Comparison of ENCODE assay signal across 30 cellular contexts in the genomic region with DNA sequence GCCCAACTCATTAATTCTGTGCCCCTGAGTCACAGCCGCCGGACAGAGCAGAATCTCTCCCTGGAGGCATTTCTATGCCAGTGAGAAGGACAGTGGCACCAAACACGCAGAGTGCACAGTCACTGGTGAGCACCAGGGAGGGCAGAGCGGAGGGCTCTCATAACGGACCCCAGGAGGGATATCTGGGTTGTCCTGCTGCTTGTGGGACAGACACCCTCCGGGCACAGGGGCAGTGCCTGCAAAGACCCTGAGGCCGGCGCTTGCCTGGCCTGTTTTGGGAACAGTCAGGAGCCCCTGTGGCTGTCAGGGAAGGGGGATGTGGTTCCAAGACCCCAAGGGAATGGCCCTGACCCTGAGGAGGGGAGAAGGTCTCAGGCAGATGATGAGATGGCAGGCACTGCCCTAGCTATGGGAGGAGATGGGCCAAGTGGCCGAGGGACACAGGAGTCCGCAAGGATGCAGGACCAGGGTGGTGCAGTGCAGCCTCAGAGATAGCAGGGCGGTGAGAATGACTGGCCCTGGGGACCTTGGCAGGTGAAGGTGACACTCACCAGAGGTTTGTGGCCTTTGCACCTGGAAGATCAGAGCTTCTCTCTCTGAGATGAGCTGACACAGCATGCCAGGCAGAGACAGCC.
"Had no signal": no experiment of that assay in that cellular context is flagged by ENCODE, and none has a peak within 500 bp of the region (broad histone marks: within the 10 kb centered on the region; RNA-seq: fewer than 3 reads in every experiment).

No MANE protein-coding gene starts in this region.

- H3K9me3 ChIP-seq: adrenal gland, body of pancreas, esophagus muscularis mucosa, gastroesophageal sphincter had no signal

- H3K27ac Mint-ChIP-seq: activated CD4-positive, alpha-beta memory T cell treated with anti-CD3 and anti-CD28 coated beads for 36 hours; activated CD4-positive, alpha-beta T cell treated with anti-CD3 and anti-CD28 coated beads for 36 hours; activated CD4-positive, alpha-beta T cell treated with anti-CD3 and anti-CD28 coated beads, Interleukin-2, amount 10 ng/mL, durations not matched to agents 24 days and 14 days; activated CD8-positive, alpha-beta memory T cell treated with anti-CD3 and anti-CD28 coated beads, Interleukin-2, amount 10 ng/mL, durations not matched to agents 7 days and 5 days; activated CD8-positive, alpha-beta T cell treated with anti-CD3 and anti-CD28 coated beads, Interleukin-2, amount 10 ng/mL, durations not matched to agents 7 days and 5 days; activated naive CD4-positive, alpha-beta T cell treated with anti-CD3 and anti-CD28 coated beads for 36 hours; activated naive CD4-positive, alpha-beta T cell treated with anti-CD3 and anti-CD28 coated beads, Interleukin-2, amount 50 U/mL, for 24 hours; activated naive CD8-positive, alpha-beta T cell treated with anti-CD3 and anti-CD28 coated beads for 36 hours; activated naive CD8-positive, alpha-beta T cell treated with anti-CD3 and anti-CD28 coated beads, Interleukin-2, amount 50 U/mL, for 24 hours; activated T-helper 1 cell treated with anti-CD3 and anti-CD28 coated beads, Interleukin-12 subunit alpha, Interleukin-12 subunit beta, Interleukin-2, Interleukin-4 antibody, amounts not matched to agents 30 ng/mL and 10 ng/mL and 1 ng/mL, durations not matched to agents 14 hours and 24 hours and 36 hours; activated T-helper 2 cell treated with anti-CD3 and anti-CD28 coated beads, Interferon-gamma antibody, Interleukin-2, Interleukin-4, amounts not matched to agents 10 μg/mL and 5 μg/mL and 100 μg/mL, durations not matched to agents 14 hours and 24 hours and 36 hours; effector memory CD8-positive, alpha-beta T cell had no signal

- H3K27ac ChIP-seq: adrenal gland, body of pancreas, esophagus muscularis mucosa, gastroesophageal sphincter had no signal

- H3K36me3 Mint-ChIP-seq: activated CD4-positive, alpha-beta memory T cell treated with anti-CD3 and anti-CD28 coated beads for 36 hours; activated CD8-positive, alpha-beta memory T cell treated with anti-CD3 and anti-CD28 coated beads, Interleukin-2, amount 10 ng/mL, durations not matched to agents 7 days and 5 days; activated naive CD4-positive, alpha-beta T cell treated with anti-CD3 and anti-CD28 coated beads, Interleukin-2, amount 50 U/mL, for 24 hours; activated naive CD8-positive, alpha-beta T cell treated with anti-CD3 and anti-CD28 coated beads for 36 hours had no signal

- H3K4me1 Mint-ChIP-seq: activated CD4-positive, alpha-beta T cell treated with anti-CD3 and anti-CD28 coated beads for 36 hours; activated CD4-positive, alpha-beta T cell treated with anti-CD3 and anti-CD28 coated beads, Interleukin-2, amount 10 ng/mL, durations not matched to agents 24 days and 14 days; activated CD8-positive, alpha-beta memory T cell treated with anti-CD3 and anti-CD28 coated beads, Interleukin-2, amount 10 ng/mL, durations not matched to agents 7 days and 5 days; activated naive CD4-positive, alpha-beta T cell treated with anti-CD3 and anti-CD28 coated beads, Interleukin-2, amount 50 U/mL, for 24 hours; activated naive CD8-positive, alpha-beta T cell treated with anti-CD3 and anti-CD28 coated beads for 36 hours; activated naive CD8-positive, alpha-beta T cell treated with anti-CD3 and anti-CD28 coated beads, Interleukin-2, amount 50 U/mL, for 24 hours had no signal

- DNase-seq: activated CD4-positive, alpha-beta memory T cell treated with anti-CD3 and anti-CD28 coated beads for 36 hours; activated CD4-positive, alpha-beta T cell treated with anti-CD3 and anti-CD28 coated beads for 36 hours; activated CD4-positive, alpha-beta T cell treated with anti-CD3 and anti-CD28 coated beads, Interleukin-2, amount 10 ng/mL, durations not matched to agents 24 days and 14 days; activated CD4-positive, CD25-positive, alpha-beta regulatory T cell; activated CD4-positive, CD25-positive, alpha-beta regulatory T cell treated with anti-CD3 and anti-CD28 coated beads, Interleukin-2, amount 50 U/mL, for 72 hours; activated CD8-positive, alpha-beta memory T cell treated with anti-CD3 and anti-CD28 coated beads, Interleukin-2, amount 10 ng/mL, durations not matched to agents 7 days and 5 days; activated CD8-positive, alpha-beta memory T cell treated with anti-CD3 and anti-CD28 coated beads, Interleukin-2, amount 50 U/mL, for 4 hours; activated CD8-positive, alpha-beta T cell treated with anti-CD3 and anti-CD28 coated beads, Interleukin-2, amount 10 ng/mL, durations not matched to agents 7 days and 5 days; activated effector memory CD4-positive, alpha-beta T cell treated with anti-CD3 and anti-CD28 coated beads, Interleukin-2, amount 50 U/mL, for 16 hours; activated naive CD4-positive, alpha-beta T cell treated with anti-CD3 and anti-CD28 coated beads for 36 hours; activated naive CD8-positive, alpha-beta T cell treated with anti-CD3 and anti-CD28 coated beads for 36 hours; activated naive CD8-positive, alpha-beta T cell treated with anti-CD3 and anti-CD28 coated beads, Interleukin-2, amount 50 U/mL, for 24 hours; activated T-cell treated with anti-CD3 and anti-CD28 coated beads, Interleukin-2, amount 50 U/mL, for 1 hour; activated T-cell treated with anti-CD3 and anti-CD28 coated beads, Interleukin-2, amount 50 U/mL, for 48 hours; amygdala; body of pancreas; central memory CD4-positive, alpha-beta T cell; cortex of kidney; dermis blood vessel endothelial cell; effector CD4-positive, alpha-beta T cell; effector memory CD8-positive, alpha-beta T cell; erythroblast; foreskin melanocyte; T-helper 2 cell had no signal

- H3K9me3 Mint-ChIP-seq: activated CD4-positive, alpha-beta memory T cell treated with anti-CD3 and anti-CD28 coated beads for 36 hours; activated CD4-positive, alpha-beta T cell treated with anti-CD3 and anti-CD28 coated beads, Interleukin-2, amount 10 ng/mL, durations not matched to agents 24 days and 14 days; activated naive CD4-positive, alpha-beta T cell treated with anti-CD3 and anti-CD28 coated beads for 36 hours; activated naive CD4-positive, alpha-beta T cell treated with anti-CD3 and anti-CD28 coated beads, Interleukin-2, amount 50 U/mL, for 24 hours; activated naive CD8-positive, alpha-beta T cell treated with anti-CD3 and anti-CD28 coated beads for 36 hours; activated T-helper 1 cell treated with anti-CD3 and anti-CD28 coated beads, Interleukin-12 subunit alpha, Interleukin-12 subunit beta, Interleukin-2, Interleukin-4 antibody, amounts not matched to agents 30 ng/mL and 10 ng/mL and 1 ng/mL, durations not matched to agents 14 hours and 24 hours and 36 hours; activated T-helper 2 cell treated with anti-CD3 and anti-CD28 coated beads, Interferon-gamma antibody, Interleukin-2, Interleukin-4, amounts not matched to agents 10 μg/mL and 5 μg/mL and 100 μg/mL, durations not matched to agents 14 hours and 24 hours and 36 hours; effector memory CD8-positive, alpha-beta T cell had no signal

- H3K4me3 Mint-ChIP-seq: activated CD4-positive, alpha-beta memory T cell treated with anti-CD3 and anti-CD28 coated beads for 36 hours; activated CD4-positive, alpha-beta T cell treated with anti-CD3 and anti-CD28 coated beads for 36 hours; activated CD4-positive, alpha-beta T cell treated with anti-CD3 and anti-CD28 coated beads, Interleukin-2, amount 10 ng/mL, durations not matched to agents 24 days and 14 days; activated CD8-positive, alpha-beta memory T cell treated with anti-CD3 and anti-CD28 coated beads, Interleukin-2, amount 10 ng/mL, durations not matched to agents 7 days and 5 days; activated CD8-positive, alpha-beta T cell treated with anti-CD3 and anti-CD28 coated beads, Interleukin-2, amount 10 ng/mL, durations not matched to agents 7 days and 5 days; activated naive CD4-positive, alpha-beta T cell treated with anti-CD3 and anti-CD28 coated beads for 36 hours; activated naive CD4-positive, alpha-beta T cell treated with anti-CD3 and anti-CD28 coated beads, Interleukin-2, amount 50 U/mL, for 24 hours; activated naive CD8-positive, alpha-beta T cell treated with anti-CD3 and anti-CD28 coated beads for 36 hours; activated naive CD8-positive, alpha-beta T cell treated with anti-CD3 and anti-CD28 coated beads, Interleukin-2, amount 50 U/mL, for 24 hours; activated T-helper 1 cell treated with anti-CD3 and anti-CD28 coated beads, Interleukin-12 subunit alpha, Interleukin-12 subunit beta, Interleukin-2, Interleukin-4 antibody, amounts not matched to agents 30 ng/mL and 10 ng/mL and 1 ng/mL, durations not matched to agents 14 hours and 24 hours and 36 hours; effector memory CD8-positive, alpha-beta T cell had no signal

- H3K27me3 ChIP-seq: body of pancreas, gastroesophageal sphincter had no signal

- H3K4me1 ChIP-seq: adrenal gland, body of pancreas had no signal

- H3K27me3 Mint-ChIP-seq: activated CD4-positive, alpha-beta T cell treated with anti-CD3 and anti-CD28 coated beads, Interleukin-2, amount 10 ng/mL, durations not matched to agents 24 days and 14 days; activated CD8-positive, alpha-beta memory T cell treated with anti-CD3 and anti-CD28 coated beads, Interleukin-2, amount 10 ng/mL, durations not matched to agents 7 days and 5 days; activated naive CD8-positive, alpha-beta T cell treated with anti-CD3 and anti-CD28 coated beads, Interleukin-2, amount 50 U/mL, for 24 hours had no signal

- ATAC-seq: activated CD4-positive, alpha-beta T cell treated with anti-CD3 and anti-CD28 coated beads for 36 hours; activated CD8-positive, alpha-beta memory T cell treated with anti-CD3 and anti-CD28 coated beads, Interleukin-2, amount 10 ng/mL, durations not matched to agents 7 days and 5 days; activated CD8-positive, alpha-beta T cell treated with anti-CD3 and anti-CD28 coated beads, Interleukin-2, amount 10 ng/mL, durations not matched to agents 7 days and 5 days; activated naive CD8-positive, alpha-beta T cell treated with anti-CD3 and anti-CD28 coated beads, Interleukin-2, amount 50 U/mL, for 24 hours; body of pancreas; effector memory CD8-positive, alpha-beta T cell; gastroesophageal sphincter had no signal

- H3K4me3 ChIP-seq: adrenal gland, body of pancreas, esophagus muscularis mucosa, gastroesophageal sphincter had no signal

- H3K36me3 ChIP-seq: adrenal gland, esophagus muscularis mucosa, gastroesophageal sphincter had no signal
